23 cellular contexts compared by ENCODE assay signal in genomic region chr7:105101864-105102263, GRCh38.
A peak's percentile ranks its signal among the peaks of the same experiment; 100 is the strongest.
DNase-seq lines count a peak whose midpoint lies in the region; ATAC-seq and TF ChIP-seq lines count a peak whose summit lies in the region.
"Had no signal": no experiment of that assay in that cellular context is flagged by ENCODE, and none has a peak within 500 bp of the region (broad histone marks: within the 10 kb centered on the region; RNA-seq: fewer than 3 reads in every experiment).

No MANE protein-coding gene starts in this region.

- H3K4me1 ChIP-seq in KMS-11 (ENCODE audit: low read depth, poor library complexity, severe bottlenecking): peaks cover 89% of the 10 kb centered on the region
- H3K4me1 ChIP-seq: BLaER1, upper lobe of right lung had no signal

- peaks cover 14% of the 10 kb centered on the region for H3K36me3 ChIP-seq in KMS-11 (ENCODE audit: insufficient read depth)
- H3K36me3 ChIP-seq: prostate gland had no signal

- no peaks in the 10 kb centered on the region for H4K20me1 ChIP-seq in KMS-11 (ENCODE audit: insufficient read depth)

- peaks cover 59% of the 10 kb centered on the region for H3K36me3 Mint-ChIP-seq in activated CD8-positive, alpha-beta T cell treated with anti-CD3 and anti-CD28 coated beads for 36 hours (ENCODE audit: low read depth)
- peaks cover 63% of the 10 kb centered on the region for H3K36me3 Mint-ChIP-seq in activated CD8-positive, alpha-beta T cell treated with anti-CD3 and anti-CD28 coated beads, Interleukin-2, amount 10 ng/mL, durations not matched to agents 7 days and 5 days (ENCODE audit: low read depth)
- H3K36me3 Mint-ChIP-seq in progenitor cell of endocrine pancreas (ENCODE audit: insufficient read depth): peaks cover 21% of the 10 kb centered on the region

- H3K27ac Mint-ChIP-seq in activated CD8-positive, alpha-beta T cell treated with anti-CD3 and anti-CD28 coated beads for 36 hours: peak overlapping the region; percentile 34
- no peak overlapping the region for H3K27ac Mint-ChIP-seq in activated CD8-positive, alpha-beta T cell treated with anti-CD3 and anti-CD28 coated beads, Interleukin-2, amount 10 ng/mL, durations not matched to agents 7 days and 5 days
- H3K27ac Mint-ChIP-seq in progenitor cell of endocrine pancreas: peak overlapping the region; percentile 37

- no peaks in the 10 kb centered on the region for H3K27me3 Mint-ChIP-seq in activated CD8-positive, alpha-beta T cell treated with anti-CD3 and anti-CD28 coated beads for 36 hours
- H3K27me3 Mint-ChIP-seq in activated CD8-positive, alpha-beta T cell treated with anti-CD3 and anti-CD28 coated beads, Interleukin-2, amount 10 ng/mL, durations not matched to agents 7 days and 5 days (ENCODE audit: low read depth): no peaks in the 10 kb centered on the region
- H3K27me3 Mint-ChIP-seq in progenitor cell of endocrine pancreas: no peaks in the 10 kb centered on the region
- H3K27me3 Mint-ChIP-seq: activated naive CD4-positive, alpha-beta T cell treated with anti-CD3 and anti-CD28 coated beads, Interleukin-2, amount 50 U/mL, for 24 hours had no signal

- no peak overlapping the region for H3K4me3 Mint-ChIP-seq in activated CD8-positive, alpha-beta T cell treated with anti-CD3 and anti-CD28 coated beads for 36 hours
- H3K4me3 Mint-ChIP-seq in activated CD8-positive, alpha-beta T cell treated with anti-CD3 and anti-CD28 coated beads, Interleukin-2, amount 10 ng/mL, durations not matched to agents 7 days and 5 days: no peak overlapping the region
- H3K4me3 Mint-ChIP-seq in progenitor cell of endocrine pancreas (ENCODE audit: low read depth): no peak overlapping the region
- H3K4me3 Mint-ChIP-seq: activated naive CD4-positive, alpha-beta T cell treated with anti-CD3 and anti-CD28 coated beads, Interleukin-2, amount 50 U/mL, for 24 hours; natural killer cell; T-helper 2 cell treated with Interferon-gamma antibody and Interleukin-4, amounts not matched to agents 5 μg/mL and 100 μg/mL, for 36 hours had no signal

- POLR2A ChIA-PET in activated CD8-positive, alpha-beta T cell treated with anti-CD3 and anti-CD28 coated beads for 36 hours (lab: Charles Lee): no interaction called here
- POLR2A ChIA-PET in activated CD8-positive, alpha-beta T cell treated with anti-CD3 and anti-CD28 coated beads, Interleukin-2, amount 10 ng/mL, durations not matched to agents 7 days and 5 days (lab: Charles Lee): interaction anchor here (0.7 kb wide), 1 partner anchor 160 kb away, joined by 3 read pairs; no protein-coding TSS in a partner anchor

- H3K4me3 ChIP-seq in KMS-11 (IDR thresholded peaks at IDR 0.05; ENCODE audit: insufficient read depth, low read depth, low read length): no peak overlapping the region
- H3K4me3 ChIP-seq: BLaER1, prostate gland, upper lobe of right lung had no signal

- intact Hi-C loops in activated CD8-positive, alpha-beta T cell treated with anti-CD3 and anti-CD28 coated beads for 36 hours (cut with micrococcal nuclease): no loop called here

- DNase-seq in activated CD8-positive, alpha-beta T cell treated with anti-CD3 and anti-CD28 coated beads for 36 hours: no peak
- DNase-seq in activated CD8-positive, alpha-beta T cell treated with anti-CD3 and anti-CD28 coated beads, Interleukin-2, amount 10 ng/mL, durations not matched to agents 7 days and 5 days: no peak
- DNase-seq in progenitor cell of endocrine pancreas (ENCODE audit: low spot score, unreplicated experiment): no peak
- no peak for DNase-seq in HuH-7.5 (ENCODE audit: low spot score)
- DNase-seq in NCI-H1694 (lab: John Stamatoyannopoulos, UW): no peak
- DNase-seq: activated CD4-positive, alpha-beta T cell treated with anti-CD3 and anti-CD28 coated beads for 1 hour; activated CD8-positive, alpha-beta memory T cell treated with anti-CD3 and anti-CD28 coated beads, Interleukin-2, amount 50 U/mL, for 4 hours; DMS79 treated with DMSO at 0.1 percent for 48 hours; natural killer cell; NCI-H187 treated with DMSO at 0.1 percent for 48 hours; NCI-H446; SIG-M5; stimulated activated naive CD4-positive, alpha-beta T cell treated with Interleukin-2 at 50 U/mL for 16 hours; upper lobe of right lung had no signal

- peak overlapping the region; percentile 5; the same call in 1 of the 2 replicates for H3K9ac ChIP-seq in KMS-11
- H3K9ac ChIP-seq: BLaER1 had no signal

- H3K27me3 ChIP-seq in KMS-11 (ENCODE audit: insufficient read depth, low read depth): no peaks in the 10 kb centered on the region
- H3K27me3 ChIP-seq: BLaER1, upper lobe of right lung had no signal

- no peaks in the 10 kb centered on the region for H3K9me3 Mint-ChIP-seq in activated CD8-positive, alpha-beta T cell treated with anti-CD3 and anti-CD28 coated beads for 36 hours
- H3K9me3 Mint-ChIP-seq in activated CD8-positive, alpha-beta T cell treated with anti-CD3 and anti-CD28 coated beads, Interleukin-2, amount 10 ng/mL, durations not matched to agents 7 days and 5 days (ENCODE audit: insufficient read depth): no peaks in the 10 kb centered on the region
- no peaks in the 10 kb centered on the region for H3K9me3 Mint-ChIP-seq in progenitor cell of endocrine pancreas (ENCODE audit: low read depth)
- H3K9me3 Mint-ChIP-seq: activated naive CD4-positive, alpha-beta T cell treated with anti-CD3 and anti-CD28 coated beads, Interleukin-2, amount 50 U/mL, for 24 hours; natural killer cell; T-helper 2 cell treated with Interferon-gamma antibody and Interleukin-4, amounts not matched to agents 5 μg/mL and 100 μg/mL, for 36 hours had no signal

- ATAC-seq in activated CD8-positive, alpha-beta T cell treated with anti-CD3 and anti-CD28 coated beads for 36 hours: no peak
- ATAC-seq in activated CD8-positive, alpha-beta T cell treated with anti-CD3 and anti-CD28 coated beads, Interleukin-2, amount 10 ng/mL, durations not matched to agents 7 days and 5 days: no peak
- ATAC-seq in GM21717 (IDR thresholded peaks at IDR 0.05; ENCODE audit: unreplicated experiment) (peak; percentile 67), GM18511 (IDR thresholded peaks at IDR 0.05; ENCODE audit: unreplicated experiment) (no peak)
- ATAC-seq: esophagus mucosa, natural killer cell, upper lobe of right lung had no signal

- H3K79me2 ChIP-seq in KMS-11 (ENCODE audit: insufficient read depth, low read depth): peaks cover 49% of the 10 kb centered on the region; the same call in 1 of the 2 replicates

- H3K4me1 Mint-ChIP-seq in activated CD8-positive, alpha-beta T cell treated with anti-CD3 and anti-CD28 coated beads for 36 hours (ENCODE audit: low read depth): peaks cover 59% of the 10 kb centered on the region
- H3K4me1 Mint-ChIP-seq in activated CD8-positive, alpha-beta T cell treated with anti-CD3 and anti-CD28 coated beads, Interleukin-2, amount 10 ng/mL, durations not matched to agents 7 days and 5 days (ENCODE audit: low read depth): peaks cover 28% of the 10 kb centered on the region
- no peaks in the 10 kb centered on the region for H3K4me1 Mint-ChIP-seq in progenitor cell of endocrine pancreas (ENCODE audit: low read depth)

- H3K27ac ChIP-seq in KMS-11: peak overlapping the region; percentile 41
- H3K27ac ChIP-seq: 22Rv1, BLaER1, upper lobe of right lung had no signal

- TF ChIP-seq CTCF in activated CD8-positive, alpha-beta T cell treated with anti-CD3 and anti-CD28 coated beads for 36 hours (IDR thresholded peaks at IDR 0.05): no peak
- TF ChIP-seq CTCF in KMS-11 (conservative IDR thresholded peaks at IDR 0.05; ENCODE audit: low read depth, low read length) (no peak), progenitor cell of endocrine pancreas (IDR thresholded peaks at IDR 0.05; ENCODE audit: unreplicated experiment) (no peak)

- peak overlapping the region; percentile 72 for H3K4me2 ChIP-seq in KMS-11
- H3K4me2 ChIP-seq: BLaER1 had no signal

- no peak overlapping the region for H2AFZ ChIP-seq in KMS-11 (ENCODE audit: low read depth)

- CTCF ChIA-PET in activated CD8-positive, alpha-beta T cell treated with anti-CD3 and anti-CD28 coated beads for 36 hours (lab: Charles Lee): interaction anchor here (1.0 to 1.6 kb wide), 2 partner anchors 8 to 121 kb away, joined by 3 read pairs; no protein-coding TSS in a partner anchor
- CTCF ChIA-PET in activated CD8-positive, alpha-beta T cell treated with anti-CD3 and anti-CD28 coated beads, Interleukin-2, amount 10 ng/mL, durations not matched to agents 7 days and 5 days (lab: Charles Lee): interaction anchor here (0.9 to 1.1 kb wide), 2 partner anchors 118 to 120 kb away, joined by 3 read pairs; no protein-coding TSS in a partner anchor
